In the genomic region with DNA sequence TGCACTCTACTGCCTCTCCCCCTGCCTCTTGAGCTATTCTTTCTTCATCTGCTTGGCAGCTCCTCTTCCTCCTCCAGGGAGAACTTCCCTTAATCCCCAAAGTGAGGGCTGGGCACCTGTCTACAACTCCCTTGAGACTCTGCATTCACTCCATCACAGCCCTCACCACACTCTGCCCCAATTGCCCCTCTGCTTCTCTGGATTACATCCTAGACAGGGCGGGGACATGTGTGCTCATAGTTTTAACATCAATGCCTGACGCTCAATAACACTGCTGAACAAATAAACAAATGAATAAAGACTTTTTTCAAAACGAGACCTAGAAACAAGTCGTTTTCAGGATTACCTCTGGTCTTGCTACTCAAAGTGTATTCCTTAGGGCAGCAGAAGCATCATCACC, we compare ENCODE assay signal across 16 cellular contexts.
DNase-seq lines count a peak whose midpoint lies in the region; ATAC-seq and TF ChIP-seq lines count a peak whose summit lies in the region.
"Had no signal": no experiment of that assay in that cellular context is flagged by ENCODE, and none has a peak within 500 bp of the region (broad histone marks: within the 10 kb centered on the region; RNA-seq: fewer than 3 reads in every experiment).

No MANE protein-coding gene starts in this region.

- WGBS in IMR-90 (ENCODE audit: extremely low coverage in 2 of 2, insufficient read length in 1 of 2), 2 experiments = 73% methylated on average over 2 of the region's 4 CpGs; no CpG with 5 or more reads in 1 of the 2 experiments

- CTCF ChIA-PET in IMR-90 (lab: Yijun Ruan, JAX) = interaction anchor here (2.3 kb wide), 1 partner anchor 13 kb away, joined by 9 read pairs; no protein-coding TSS in a partner anchor

- dilution Hi-C loops in IMR-90 (cut with HindIII; ENCODE audit: low sequenced_read_pairs, unreplicated experiment) = no loop called here

- no peaks in the 10 kb centered on the region for H3K9me3 ChIP-seq in IMR-90 (ENCODE audit: control insufficient read depth, insufficient read depth, low read length)
- H3K9me3 ChIP-seq: SJSA1 had no signal

- no peak overlapping the region for H2AFZ ChIP-seq in IMR-90 (replicated peaks; ENCODE audit: low read length, poor library complexity)

- H2BK5ac ChIP-seq in IMR-90 (ENCODE audit: low read depth, low read length, poor library complexity, severe bottlenecking) = no peak overlapping the region

- H2BK15ac ChIP-seq in IMR-90 (ENCODE audit: low read depth, low read length) = no peak overlapping the region

- H3K9ac ChIP-seq in IMR-90 (ENCODE audit: low read depth, low read length) = no peak overlapping the region

- peaks cover 9% of the 10 kb centered on the region for H3K36me3 ChIP-seq in IMR-90 (ENCODE audit: control insufficient read depth, insufficient read depth, low read length)

- TF ChIP-seq CTCF in IMR-90 (conservative IDR thresholded peaks at IDR 0.05; ENCODE audit: low read depth, low read length) (no peak), omental fat pad (IDR thresholded peaks at IDR 0.05) (no peak)

- POLR2A ChIA-PET in IMR-90 (lab: Charles Lee; ENCODE audit: unreplicated experiment) = no interaction called here

- no peak for TF ChIP-seq RAD21 in IMR-90 (IDR thresholded peaks at IDR 0.05; ENCODE audit: low read length)

- no peak overlapping the region for H3K27ac ChIP-seq in IMR-90 (ENCODE audit: insufficient read depth, low read length)
- H3K27ac ChIP-seq: SJSA1 had no signal

- H3K9me1 ChIP-seq in IMR-90 (ENCODE audit: insufficient read depth, low read length) = peaks cover 4% of the 10 kb centered on the region; the same call in 1 of the 2 replicates

- no peak overlapping the region for H3K18ac ChIP-seq in IMR-90 (ENCODE audit: low read depth, low read length)

- H3K27me3 ChIP-seq in IMR-90 (ENCODE audit: control insufficient read depth, insufficient read depth, low read length) = no peaks in the 10 kb centered on the region
- H3K27me3 ChIP-seq: SJSA1 had no signal

- H3K23ac ChIP-seq in IMR-90 (ENCODE audit: low read depth, low read length) = no peak overlapping the region

- H2AK9ac ChIP-seq in IMR-90 (replicated peaks; ENCODE audit: low read depth, low read length, poor library complexity) = peak overlapping the region; percentile 18

- H3K56ac ChIP-seq in IMR-90 (ENCODE audit: extremely low read depth, insufficient read depth, low read length) = no peak overlapping the region

- H3K4me1 ChIP-seq in IMR-90 (ENCODE audit: control insufficient read depth, insufficient read depth, low read length) = no peaks in the 10 kb centered on the region

- no peaks in the 10 kb centered on the region for H4K20me1 ChIP-seq in IMR-90 (ENCODE audit: insufficient read depth, low read length)

- in situ Hi-C loops in IMR-90 (cut with MboI; ENCODE audit: low sequenced_read_pairs) = no loop called here

- ATAC-seq in IMR-90 (ENCODE audit: low read depth) (peak; percentile 57), omental fat pad (ENCODE audit: low FRiP score) (peak; percentile 64), GM19035 (IDR thresholded peaks at IDR 0.05; ENCODE audit: unreplicated experiment) (no peak), HG02840 (IDR thresholded peaks at IDR 0.05; ENCODE audit: low FRiP score, unreplicated experiment) (no peak)
- ATAC-seq: HCT116 had no signal

- TF ChIP-seq POLR2A in IMR-90 (IDR thresholded peaks at IDR 0.05; ENCODE audit: low read depth, low read length) = no peak

- DNase-seq in D341Med (ENCODE audit: low spot score) (peak; percentile 55), IMR-90 (no peak), fibroblast of gingiva (ENCODE audit: low read depth) (peak; percentile 21), omental fat pad (ENCODE audit: low spot score) (no peak), A172 (ENCODE audit: low spot score) (no peak)
- DNase-seq: ACHN, AML-193, COR-L47, DMS153, KBM-7, NCI-H146, NCI-H2081 treated with DMSO at 0.1 percent for 48 hours had no signal

- no peak overlapping the region for H2BK120ac ChIP-seq in IMR-90 (ENCODE audit: low read depth, low read length)

- H3K4me3 ChIP-seq in IMR-90 (ENCODE audit: insufficient read depth, low read depth, low read length) = no peak overlapping the region
- H3K4me3 ChIP-seq: SJSA1 had no signal

- no peak overlapping the region for H3K4ac ChIP-seq in IMR-90 (ENCODE audit: low read depth, low read length)

- H2AK5ac ChIP-seq in IMR-90 (ENCODE audit: low read depth, low read length) = no peak overlapping the region

- H3K4me2 ChIP-seq in IMR-90 (ENCODE audit: low read depth, low read length) = no peak overlapping the region

- no peak overlapping the region for H4K5ac ChIP-seq in IMR-90 (ENCODE audit: low read depth, low read length)

- H4K8ac ChIP-seq in IMR-90 (ENCODE audit: low read depth in 2 of 2, low read length in 2 of 2) = no peak overlapping the region

- H2BK20ac ChIP-seq in IMR-90 (ENCODE audit: low read depth, low read length) = no peak overlapping the region

- no peak overlapping the region for H3K14ac ChIP-seq in IMR-90 (replicated peaks; ENCODE audit: low read depth, low read length)

- intact Hi-C loops in IMR-90 (cut with micrococcal nuclease) = no loop called here

- no peak overlapping the region for H4K91ac ChIP-seq in IMR-90 (ENCODE audit: insufficient read depth, low read depth, low read length)

- no TSS peak for BruUV-seq in IMR-90 (replicated peaks; lab: Mats Ljungman, UMichigan)

- 0 out of 4 replicates have a peak, but pooled peaks cover 0 to 4% of the 10 kb centered on the region in 2 experiments for H3K79me1 ChIP-seq in IMR-90 (ENCODE audit: low read depth in 1 of 2, low read length in 2 of 2)

TF ChIP-seq in IMR-90, 13 proteins besides CTCF, POLR2A, EP300 and RAD21:
- TF ChIP-seq CHD1 (IDR thresholded peaks at IDR 0.05; ENCODE audit: low read depth, low read length) (no peak), FOS (IDR thresholded peaks at IDR 0.05; ENCODE audit: low read depth, low read length) (no peak), RCOR1 (IDR thresholded peaks at IDR 0.05; ENCODE audit: insufficient replicate concordance, low read length) (no peak), SMC3 (IDR thresholded peaks at IDR 0.05; ENCODE audit: low read depth, low read length) (no peak), MAFK (IDR thresholded peaks at IDR 0.05; ENCODE audit: low read depth, low read length) (no peak), NFE2L2 (IDR thresholded peaks at IDR 0.05; ENCODE audit: low read depth, low read length) (no peak), RFX5 (IDR thresholded peaks at IDR 0.05; ENCODE audit: low read depth, low read length) (no peak), BHLHE40 (IDR thresholded peaks at IDR 0.05; ENCODE audit: low read depth, low read length) (no peak), MAZ (IDR thresholded peaks at IDR 0.05; ENCODE audit: borderline replicate concordance, low read depth, low read length) (no peak), MXI1 (IDR thresholded peaks at IDR 0.05; ENCODE audit: borderline replicate concordance, low read depth, low read length) (no peak), CEBPB (IDR thresholded peaks at IDR 0.05; ENCODE audit: low read depth, low read length) (no peak)
- TF ChIP-seq, protein P1, sequence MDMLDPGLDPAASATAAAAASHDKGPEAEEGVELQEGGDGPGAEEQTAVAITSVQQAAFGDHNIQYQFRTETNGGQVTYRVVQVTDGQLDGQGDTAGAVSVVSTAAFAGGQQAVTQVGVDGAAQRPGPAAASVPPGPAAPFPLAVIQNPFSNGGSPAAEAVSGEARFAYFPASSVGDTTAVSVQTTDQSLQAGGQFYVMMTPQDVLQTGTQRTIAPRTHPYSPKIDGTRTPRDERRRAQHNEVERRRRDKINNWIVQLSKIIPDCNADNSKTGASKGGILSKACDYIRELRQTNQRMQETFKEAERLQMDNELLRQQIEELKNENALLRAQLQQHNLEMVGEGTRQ (IDR thresholded peaks at IDR 0.05; ENCODE audit: low read depth, low read length) = no peak
- TF ChIP-seq, protein P2, sequence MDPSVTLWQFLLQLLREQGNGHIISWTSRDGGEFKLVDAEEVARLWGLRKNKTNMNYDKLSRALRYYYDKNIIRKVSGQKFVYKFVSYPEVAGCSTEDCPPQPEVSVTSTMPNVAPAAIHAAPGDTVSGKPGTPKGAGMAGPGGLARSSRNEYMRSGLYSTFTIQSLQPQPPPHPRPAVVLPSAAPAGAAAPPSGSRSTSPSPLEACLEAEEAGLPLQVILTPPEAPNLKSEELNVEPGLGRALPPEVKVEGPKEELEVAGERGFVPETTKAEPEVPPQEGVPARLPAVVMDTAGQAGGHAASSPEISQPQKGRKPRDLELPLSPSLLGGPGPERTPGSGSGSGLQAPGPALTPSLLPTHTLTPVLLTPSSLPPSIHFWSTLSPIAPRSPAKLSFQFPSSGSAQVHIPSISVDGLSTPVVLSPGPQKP (IDR thresholded peaks at IDR 0.05; ENCODE audit: borderline replicate concordance, low read depth, low read length) = no peak
TF ChIP-seq in IMR-90: peak in this region for 0.

Comparison
In these comparisons a context has a peak if more than half of its experiments do, and no peak if none do; other contexts are left out.
1. DNase-seq: peak in D341Med (single experiment) and fibroblast of gingiva (single experiment); none in IMR-90 (single experiment), omental fat pad (single experiment) and A172 (single experiment).
2. ATAC-seq: peak in IMR-90 (single experiment) and omental fat pad (single experiment); none in GM19035 (single experiment) and HG02840 (single experiment).